ENCODE assay signal across 22 cellular contexts in genomic region chr4:66266035-66266434, GRCh38.
A peak's percentile ranks its signal among the peaks of the same experiment; 100 is the strongest.
DNase-seq lines count a peak whose midpoint lies in the region; ATAC-seq and TF ChIP-seq lines count a peak whose summit lies in the region.
"Had no signal": no experiment of that assay in that cellular context is flagged by ENCODE, and none has a peak within 500 bp of the region (broad histone marks: within the 10 kb centered on the region; RNA-seq: fewer than 3 reads in every experiment).

No MANE protein-coding gene starts in this region.

- POLR2A ChIA-PET in WTC11 (lab: Charles Lee), result interaction anchor here (0.6 kb wide), 1 partner anchor 530 kb away, joined by 3 read pairs; no protein-coding TSS in a partner anchor

- H3K4me1 ChIP-seq in right atrium auricular region (no peaks in the 10 kb centered on the region), spleen (no peaks in the 10 kb centered on the region)
- H3K4me1 ChIP-seq: psoas muscle, tibial nerve had no signal

- CTCF ChIA-PET in WTC11 (lab: Charles Lee), result no interaction called here

- H3K4me1 Mint-ChIP-seq in WTC11, result peaks cover 20% of the 10 kb centered on the region
- H3K4me1 Mint-ChIP-seq: activated B cell treated with CpG ODN at 0.5 μM for 24 hours had no signal

- ATAC-seq in left cardiac atrium, result no peak
- peak; percentile 76 for ATAC-seq in WTC11
- ATAC-seq in GM21526 (IDR thresholded peaks at IDR 0.05; ENCODE audit: low FRiP score, unreplicated experiment), result no peak
- ATAC-seq: psoas muscle had no signal

- H3K36me3 Mint-ChIP-seq in WTC11, result peaks cover 6% of the 10 kb centered on the region
- H3K36me3 Mint-ChIP-seq: activated naive CD8-positive, alpha-beta T cell had no signal

- H3K27ac ChIP-seq in right atrium auricular region (no peak overlapping the region), spleen (no peak overlapping the region)
- H3K27ac ChIP-seq: C4-2B, neutrophil, psoas muscle, tibial nerve had no signal

- 63 to 96% (median 85%) methylated on average over 5 of the region's 5 CpGs for WGBS in spleen, 5 donors

- peaks cover 24% of the 10 kb centered on the region for H3K9me3 Mint-ChIP-seq in WTC11

- TF ChIP-seq CTCF in right atrium auricular region (IDR thresholded peaks at IDR 0.05) (no peak), WTC11 (IDR thresholded peaks at IDR 0.05) (no peak), spleen (IDR thresholded peaks at IDR 0.05 in 8 of 11, conservative IDR thresholded peaks at IDR 0.05 in 3 of 11) (no peak)

- DNase-seq in left cardiac atrium (peak; percentile 8), right atrium auricular region (ENCODE audit: low spot score) (no peak), NCI-H2107 treated with DMSO at 0.1 percent for 48 hours (lab: John Stamatoyannopoulos, UW; ENCODE audit: unreplicated experiment) (peak; percentile 74), WTC11 (ENCODE audit: low spot score) (peak; percentile 47), spleen (peak; percentile 34), Kasumi-1 (lab: John Stamatoyannopoulos, UW) (no peak)
- no peak for DNase-seq in activated effector memory CD4-positive, alpha-beta T cell treated with anti-CD3 and anti-CD28 coated beads, Interleukin-2, amount 50 U/mL, for 16 hours
- DNase-seq: activated B cell treated with CpG ODN at 0.5 μM for 24 hours; activated CD4-positive, alpha-beta T cell treated with anti-CD3 and anti-CD28 coated beads, Interleukin-2, amount 50 U/mL, for 4 hours; aorta; islet precursor cell; NCI-H1694; NCI-H446 treated with DMSO at 0.1 percent for 48 hours; T1000 had no signal

- H3K27me3 Mint-ChIP-seq in WTC11 (ENCODE audit: low read depth), result no peaks in the 10 kb centered on the region
- H3K27me3 Mint-ChIP-seq: activated B cell treated with CpG ODN at 0.5 μM for 24 hours; activated naive CD8-positive, alpha-beta T cell; dendritic cell treated with granulocyte-macrophage colony-stimulating factor and Interleukin-4, amounts not matched to agents 40 ng/mL and 50 ng/mL, for 4 days had no signal

- H3K4me3 ChIP-seq in right atrium auricular region, result no peak overlapping the region
- H3K4me3 ChIP-seq in spleen, result no peak overlapping the region
- H3K4me3 ChIP-seq: lung, psoas muscle, tibial nerve had no signal

- no peaks in the 10 kb centered on the region for H3K36me3 ChIP-seq in right atrium auricular region
- no peaks in the 10 kb centered on the region for H3K36me3 ChIP-seq in spleen
- H3K36me3 ChIP-seq: neutrophil, tibial nerve had no signal

- TF ChIP-seq POLR2A in spleen (IDR thresholded peaks at IDR 0.05), result no peak

- H3K27ac Mint-ChIP-seq in WTC11, result no peak overlapping the region
- H3K27ac Mint-ChIP-seq: activated B cell treated with CpG ODN at 0.5 μM for 24 hours; activated naive CD8-positive, alpha-beta T cell; dendritic cell treated with granulocyte-macrophage colony-stimulating factor and Interleukin-4, amounts not matched to agents 40 ng/mL and 50 ng/mL, for 4 days had no signal

- no peaks in the 10 kb centered on the region for H3K27me3 ChIP-seq in right atrium auricular region
- no peaks in the 10 kb centered on the region for H3K27me3 ChIP-seq in spleen (replicated peaks in 1 of 7)
- H3K27me3 ChIP-seq: neutrophil, tibial nerve had no signal

- no peak overlapping the region for H3K4me3 Mint-ChIP-seq in WTC11
- H3K4me3 Mint-ChIP-seq: activated B cell treated with CpG ODN at 0.5 μM for 24 hours; activated naive CD8-positive, alpha-beta T cell; dendritic cell treated with granulocyte-macrophage colony-stimulating factor and Interleukin-4, amounts not matched to agents 40 ng/mL and 50 ng/mL, for 4 days had no signal

- intact Hi-C loops in left cardiac atrium (cut with DNase I), result no loop called here
- intact Hi-C loops in spleen (cut with DNase I; ENCODE audit: low total_unique reads), result no loop called here

- no peaks in the 10 kb centered on the region for H3K9me3 ChIP-seq in right atrium auricular region
- peaks cover 0 to 47% (median 15%) of the 10 kb centered on the region in 8 donors for H3K9me3 ChIP-seq in spleen
- H3K9me3 ChIP-seq: neutrophil, tibial nerve had no signal

TF ChIP-seq in WTC11, 78 proteins besides CTCF, POLR2A, EP300 and RAD21:
- TF ChIP-seq ZNF281 (CRISPR knock-in tag; IDR thresholded peaks at IDR 0.05) (0 out of 2 replicates have a peak, but pooled peaks have one; percentile 38), ZNF423 (CRISPR knock-in tag; IDR thresholded peaks at IDR 0.05) (peak; percentile 42; the same call in 1 of the 2 replicates), USF2 (CRISPR knock-in tag; IDR thresholded peaks at IDR 0.05) (no peak)
TF ChIP-seq in WTC11: peak in this region for 2.

Comparison
In these comparisons a context has a peak if more than half of its experiments do, and no peak if none do; other contexts are left out.
1. DNase-seq: peak in left cardiac atrium (single experiment), NCI-H2107 treated with DMSO at 0.1 percent for 48 hours (single experiment), WTC11 (single experiment) and spleen (single experiment); none in right atrium auricular region (single experiment), activated effector memory CD4-positive, alpha-beta T cell treated with anti-CD3 and anti-CD28 coated beads, Interleukin-2, amount 50 U/mL, for 16 hours (single experiment) and Kasumi-1 (0 of 2).